ENCODE assay signal across 19 cellular contexts in the genomic region with DNA sequence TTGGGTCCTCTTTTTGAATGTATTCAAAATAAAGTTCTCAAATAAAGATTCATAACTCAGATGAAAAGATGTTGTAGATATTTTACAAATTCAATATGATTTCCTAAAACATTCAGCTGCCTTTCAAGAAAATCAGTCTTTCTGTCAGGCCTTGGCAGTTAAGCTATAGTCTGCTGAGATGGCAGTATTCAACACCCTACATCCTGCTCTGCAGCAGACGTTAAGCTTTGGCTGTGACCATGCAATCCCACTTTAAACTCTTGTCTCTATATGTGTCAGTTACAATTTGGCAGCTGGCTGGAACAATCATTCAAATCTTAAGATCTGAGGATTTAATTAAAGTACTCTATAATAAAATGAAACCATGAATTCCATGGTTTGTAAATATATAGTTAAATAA.
DNase-seq lines count a peak whose midpoint lies in the region; ATAC-seq lines count a peak whose summit lies in the region.
"Had no signal": no experiment of that assay in that cellular context is flagged by ENCODE, and none has a peak within 500 bp of the region (broad histone marks: within the 10 kb centered on the region; RNA-seq: fewer than 3 reads in every experiment).

No MANE protein-coding gene starts in this region.

- peak; percentile 19 for DNase-seq in ELR (ENCODE audit: low read depth)
- peak; percentile 5 for DNase-seq in NT2/D1 (ENCODE audit: low read depth, low spot score)
- DNase-seq in mesendoderm: peak; percentile 44
- DNase-seq in NCI-H2081 (lab: John Stamatoyannopoulos, UW): no peak
- DNase-seq in NCI-H1436 treated with DMSO at 0.1 percent for 48 hours (lab: John Stamatoyannopoulos, UW): no peak
- DNase-seq in activated CD4-positive, alpha-beta memory T cell treated with anti-CD3 and anti-CD28 coated beads for 36 hours: no peak
- DNase-seq: C1 segment of cervical spinal cord; CD8-positive, alpha-beta memory T cell; GF-D8; GM23248; NCI-H1092 treated with DMSO at 0.1 percent for 48 hours; NCI-H1694; NCI-H2107; NCI-H2227 treated with DMSO at 0.1 percent for 48 hours; T-helper 17 cell had no signal

- H2BK5ac ChIP-seq in mesendoderm (ENCODE audit: low read length): no peak overlapping the region

- no peaks in the 10 kb centered on the region for H3K4me1 Mint-ChIP-seq in activated CD4-positive, alpha-beta memory T cell treated with anti-CD3 and anti-CD28 coated beads for 36 hours (ENCODE audit: low read depth)
- H3K4me1 Mint-ChIP-seq: CD8-positive, alpha-beta memory T cell; T-helper 17 cell had no signal

- no peak overlapping the region for H2BK15ac ChIP-seq in mesendoderm (replicated peaks; ENCODE audit: low read depth)

- H3K4me3 Mint-ChIP-seq in activated CD4-positive, alpha-beta memory T cell treated with anti-CD3 and anti-CD28 coated beads for 36 hours: no peak overlapping the region
- H3K4me3 Mint-ChIP-seq: CD8-positive, alpha-beta memory T cell; T-helper 17 cell had no signal

- ATAC-seq in GM18907 (IDR thresholded peaks at IDR 0.05; ENCODE audit: unreplicated experiment): no peak
- ATAC-seq: GM12878, HCT116, T-helper 17 cell had no signal

- H3K9me3 ChIP-seq in HUES48 (ENCODE audit: control insufficient read depth, insufficient read depth, low read length) (no peaks in the 10 kb centered on the region), NT2/D1 (ENCODE audit: insufficient read depth, low read length) (no peaks in the 10 kb centered on the region)

- no peaks in the 10 kb centered on the region for H3K27me3 Mint-ChIP-seq in activated CD4-positive, alpha-beta memory T cell treated with anti-CD3 and anti-CD28 coated beads for 36 hours
- H3K27me3 Mint-ChIP-seq: CD8-positive, alpha-beta memory T cell; T-helper 17 cell had no signal

- no peak overlapping the region for H3K27ac Mint-ChIP-seq in activated CD4-positive, alpha-beta memory T cell treated with anti-CD3 and anti-CD28 coated beads for 36 hours
- H3K27ac Mint-ChIP-seq: CD8-positive, alpha-beta memory T cell; T-helper 17 cell had no signal

- intact Hi-C loops in activated CD4-positive, alpha-beta memory T cell treated with anti-CD3 and anti-CD28 coated beads for 36 hours (cut with micrococcal nuclease): no loop called here

- H3K9me3 Mint-ChIP-seq in activated CD4-positive, alpha-beta memory T cell treated with anti-CD3 and anti-CD28 coated beads for 36 hours: peaks cover 2% of the 10 kb centered on the region

- H3K4me1 ChIP-seq in HUES48 (ENCODE audit: control insufficient read depth, insufficient read depth, low read length) (peaks cover 7% of the 10 kb centered on the region; the same call in 1 of the 2 replicates), NT2/D1 (ENCODE audit: insufficient read depth, insufficient read length) (no peaks in the 10 kb centered on the region), mesendoderm (ENCODE audit: control insufficient read depth, low read depth, low read length) (no peaks in the 10 kb centered on the region)

- WGBS in mesendoderm (ENCODE audit: extremely low coverage, insufficient coverage, low lambda C conversion rate): no CpG with 5 or more reads among the region's 1 CpG

- H3K79me2 ChIP-seq in mesendoderm (ENCODE audit: control insufficient read depth, insufficient read depth, low read length): no peaks in the 10 kb centered on the region

- H3K23ac ChIP-seq in mesendoderm (ENCODE audit: low read length): no peak overlapping the region

- no peak overlapping the region for H4K5ac ChIP-seq in mesendoderm (ENCODE audit: low read length)

- H3K36me3 Mint-ChIP-seq in activated CD4-positive, alpha-beta memory T cell treated with anti-CD3 and anti-CD28 coated beads for 36 hours: no peaks in the 10 kb centered on the region
- H3K36me3 Mint-ChIP-seq: CD8-positive, alpha-beta memory T cell had no signal

- H3K4me3 ChIP-seq in HUES48 (ENCODE audit: low read depth, low read length): no peak overlapping the region
- H3K4me3 ChIP-seq in NT2/D1 (ENCODE audit: insufficient read length, low read depth): no peak overlapping the region
- H3K4me3 ChIP-seq in mesendoderm (ENCODE audit: low read length): no peak overlapping the region
- H3K4me3 ChIP-seq: GM12878, GM23248 had no signal

- H3K56ac ChIP-seq in mesendoderm (ENCODE audit: low read length): no peak overlapping the region

- H3K4ac ChIP-seq in mesendoderm (ENCODE audit: low read depth, low read length): no peak overlapping the region

- H4K8ac ChIP-seq in mesendoderm (ENCODE audit: low read depth, low read length): no peak overlapping the region

- POLR2A ChIA-PET in activated CD4-positive, alpha-beta memory T cell treated with anti-CD3 and anti-CD28 coated beads for 36 hours (lab: Charles Lee): no interaction called here

- H2BK120ac ChIP-seq in mesendoderm (ENCODE audit: low read depth, low read length): no peak overlapping the region

- H3K79me1 ChIP-seq in mesendoderm (ENCODE audit: low read length): no peaks in the 10 kb centered on the region

- peak overlapping the region; percentile 28 for H3K27ac ChIP-seq in HUES48 (ENCODE audit: low read depth, low read length)
- no peak overlapping the region for H3K27ac ChIP-seq in mesendoderm (ENCODE audit: low read depth, low read length)
- H3K27ac ChIP-seq: GM23248 had no signal

- H3K36me3 ChIP-seq in HUES48 (ENCODE audit: control insufficient read depth, insufficient read depth, low read length): no peaks in the 10 kb centered on the region
- no peaks in the 10 kb centered on the region for H3K36me3 ChIP-seq in NT2/D1 (ENCODE audit: insufficient read depth, insufficient read length, low read length)
- H3K36me3 ChIP-seq in mesendoderm (ENCODE audit: control insufficient read depth, insufficient read depth, low read length): no peaks in the 10 kb centered on the region

- H3K27me3 ChIP-seq in HUES48 (ENCODE audit: control insufficient read depth, insufficient read depth, low read length) (no peaks in the 10 kb centered on the region), NT2/D1 (ENCODE audit: insufficient read depth, insufficient read length) (no peaks in the 10 kb centered on the region), mesendoderm (ENCODE audit: insufficient read depth, low read length, poor library complexity) (no peaks in the 10 kb centered on the region)

- no peak overlapping the region for H3K4me2 ChIP-seq in mesendoderm (ENCODE audit: low read length)

- H3K18ac ChIP-seq in mesendoderm (ENCODE audit: low read length): no peak overlapping the region

- H2AK5ac ChIP-seq in mesendoderm (ENCODE audit: low read length): no peak overlapping the region

- H3K9ac ChIP-seq in HUES48 (ENCODE audit: low read depth, low read length) (no peak overlapping the region), NT2/D1 (ENCODE audit: insufficient read length, low read depth) (no peak overlapping the region), mesendoderm (ENCODE audit: low read length) (no peak overlapping the region)
- H3K9ac ChIP-seq: GM23248 had no signal

- CTCF ChIA-PET in activated CD4-positive, alpha-beta memory T cell treated with anti-CD3 and anti-CD28 coated beads for 36 hours (lab: Charles Lee): no interaction called here

Comparison
In these comparisons a context has a peak if more than half of its experiments do, and no peak if none do; other contexts are left out.
1. DNase-seq: peak in ELR (single experiment), NT2/D1 (single experiment) and mesendoderm (single experiment); none in NCI-H2081 (0 of 2), NCI-H1436 treated with DMSO at 0.1 percent for 48 hours (single experiment) and activated CD4-positive, alpha-beta memory T cell treated with anti-CD3 and anti-CD28 coated beads for 36 hours (single experiment).